ENCODE assay signal across 1 cellular context in the genomic region with DNA sequence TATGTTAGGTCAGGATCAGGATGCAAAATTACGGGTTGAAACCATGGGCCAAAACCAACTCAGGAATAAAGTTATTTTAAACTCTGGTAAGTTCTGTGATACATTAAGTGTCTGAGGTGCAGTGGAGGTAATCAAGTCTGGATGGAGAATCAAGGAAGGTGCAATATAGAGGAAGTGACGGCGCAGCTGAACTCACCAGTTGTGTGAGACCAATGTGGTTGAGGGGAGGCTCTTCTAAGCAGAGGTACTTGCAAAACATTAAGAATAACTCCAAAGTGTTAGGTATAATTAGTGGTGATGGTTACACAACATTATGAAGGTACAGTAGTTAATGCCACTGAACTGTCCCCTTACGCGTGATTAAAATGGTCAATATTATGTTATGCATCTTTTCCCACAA.
TF ChIP-seq lines count a peak whose summit lies in the region.

No MANE protein-coding gene starts in this region.

TF ChIP-seq in HepG2, 621 proteins besides CTCF, POLR2A, EP300 and RAD21:
- TF ChIP-seq ZNF44 (CRISPR knock-in tag; IDR thresholded peaks at IDR 0.05) (no peak), ZNF670 (CRISPR knock-in tag; IDR thresholded peaks at IDR 0.05; ENCODE audit: borderline replicate concordance) (no peak), GPBP1L1 (CRISPR knock-in tag; IDR thresholded peaks at IDR 0.05) (no peak), REPIN1 (CRISPR knock-in tag; IDR thresholded peaks at IDR 0.05; ENCODE audit: borderline replicate concordance, low read depth) (no peak), REL (CRISPR knock-in tag; conservative IDR thresholded peaks at IDR 0.05) (no peak), ZNF441 (CRISPR knock-in tag; IDR thresholded peaks at IDR 0.05; ENCODE audit: borderline replicate concordance) (no peak), KLF11 (CRISPR knock-in tag; IDR thresholded peaks at IDR 0.05) (no peak), GZF1 (CRISPR knock-in tag; IDR thresholded peaks at IDR 0.05) (no peak), NONO (IDR thresholded peaks at IDR 0.05) (no peak), NONO (CRISPR knock-in tag; conservative IDR thresholded peaks at IDR 0.05) (no peak)
